ENCODE assay signal across 8 cellular contexts in genomic region chr3:42582474-42583070, GRCh38. TPM values are rescaled to one million over a fixed set of nuclear protein-coding genes. Genes with fewer than 3 reads are reported as not detected.
DNase-seq lines count a peak whose midpoint lies in the region; ATAC-seq, FAIRE-seq and TF ChIP-seq lines count a peak whose summit lies in the region.

No MANE protein-coding gene starts in this region.

- ATAC-seq in left cardiac atrium = no peak

- no peak for DNase-seq in left ventricle myocardium inferior
- no peak for DNase-seq in left cardiac atrium
- DNase-seq in mesenchymal stem cell = no peak
- no peak for DNase-seq in kidney glomerular epithelial cell (lab: John Stamatoyannopoulos, UW)
- no peak for DNase-seq in NCI-H446 treated with DMSO at 0.1 percent for 48 hours (lab: John Stamatoyannopoulos, UW)
- no peak for DNase-seq in GM10248 (ENCODE audit: extremely low spot score)
- DNase-seq in GM19239 (ENCODE audit: insufficient read length, low spot score) = no peak

- peaks cover 2% of the 10 kb centered on the region for H3K27me3 Mint-ChIP-seq in brain

- intact Hi-C loops in left ventricle myocardium inferior (cut with micrococcal nuclease) = loop anchor here (10.0 kb wide), 1 partner anchor 172 kb away; no protein-coding TSS in a partner anchor
- intact Hi-C loops in left cardiac atrium (cut with DNase I) = loop anchor here in 1 of 2 donors (10.0 kb wide), 1 partner anchor 172 kb away; no protein-coding TSS in a partner anchor

- no peak overlapping the region for H3K14ac ChIP-seq in mesenchymal stem cell (ENCODE audit: low read length in 2 of 2)

- H3K4me1 Mint-ChIP-seq in brain = peaks cover 48% of the 10 kb centered on the region

- H3K79me1 ChIP-seq in mesenchymal stem cell (replicated peaks; ENCODE audit: low read length, poor library complexity, severe bottlenecking) = peaks cover 8% of the 10 kb centered on the region

- no peak overlapping the region for H4K8ac ChIP-seq in mesenchymal stem cell (ENCODE audit: low read length)

- H3K4me1 ChIP-seq in left ventricle myocardium inferior (peaks cover 32% of the 10 kb centered on the region), mesenchymal stem cell (ENCODE audit: control insufficient read depth, insufficient read depth, low read depth, low read length) (peaks cover 2% of the 10 kb centered on the region)

- no peaks in the 10 kb centered on the region for H3K9me3 ChIP-seq in left ventricle myocardium inferior (replicated peaks)
- H3K9me3 ChIP-seq in mesenchymal stem cell (ENCODE audit: control insufficient read depth, low read length) = no peaks in the 10 kb centered on the region

- H3K9me3 Mint-ChIP-seq in brain = peaks cover 0 to 5% (median 3%) of the 10 kb centered on the region in 5 experiments

- H2BK15ac ChIP-seq in mesenchymal stem cell (ENCODE audit: low read depth, poor library complexity, severe bottlenecking) = no peak overlapping the region

- peak overlapping the region in 1 of 2 experiments; percentile 37 for H3K18ac ChIP-seq in mesenchymal stem cell (ENCODE audit: low read depth in 1 of 2, low read length in 2 of 2)

- WGBS in mesenchymal stem cell = no CpG with 5 or more reads among the region's 3 CpGs

- no peak overlapping the region for H2BK5ac ChIP-seq in mesenchymal stem cell (ENCODE audit: low read depth, low read length, poor library complexity, severe bottlenecking)

- no peak overlapping the region for H3K23ac ChIP-seq in mesenchymal stem cell (ENCODE audit: low read length in 2 of 2)

- H3K27ac Mint-ChIP-seq in brain = peak overlapping the region; percentile 88 to 97 (median 95)

- H4K91ac ChIP-seq in mesenchymal stem cell (ENCODE audit: low read length) = no peak overlapping the region

- TF ChIP-seq CTCF in left ventricle myocardium inferior (IDR thresholded peaks at IDR 0.05; ENCODE audit: borderline replicate concordance) (no peak), brain (conservative IDR thresholded peaks at IDR 0.05) (peak; percentile 1 to 29), GM10248 (IDR thresholded peaks at IDR 0.05; ENCODE audit: control extremely low read depth, extremely low read depth, low read depth, missing control alignments) (no peak)

- peak overlapping the region in 1 of 2 experiments; percentile 76 for H2BK12ac ChIP-seq in mesenchymal stem cell (ENCODE audit: low read length in 2 of 2)

- POLR2A ChIA-PET in GM10248 (lab: Yijun Ruan, JAX) = interaction anchor here (1.5 kb wide), 1 partner anchor 8 kb away, joined by 3 read pairs; the partner anchor contains the start of gene SS18L2

- peak overlapping the region; percentile 60 for H2AFZ ChIP-seq in mesenchymal stem cell (ENCODE audit: low read depth, low read length)

- H3K27ac ChIP-seq in left ventricle myocardium inferior (replicated peaks) (peak overlapping the region; percentile 91), mesenchymal stem cell (ENCODE audit: low read length, poor library complexity, severe bottlenecking) (no peak overlapping the region)

- H3K36me3 ChIP-seq in left ventricle myocardium inferior (no peaks in the 10 kb centered on the region), mesenchymal stem cell (ENCODE audit: control insufficient read depth in 1 of 2, insufficient read depth in 2 of 2, low read depth in 1 of 2, low read length in 2 of 2) (peaks cover 0 to 10% of the 10 kb centered on the region in 2 experiments)

- H3K9ac ChIP-seq in mesenchymal stem cell (ENCODE audit: low read length) = peak overlapping the region; percentile 95

- peak overlapping the region; percentile 89 for H3K4me3 ChIP-seq in left ventricle myocardium inferior
- peak overlapping the region; percentile 98 for H3K4me3 ChIP-seq in mesenchymal stem cell (ENCODE audit: insufficient read depth in 1 of 2, low read depth in 1 of 2, low read length in 2 of 2)

- no peak overlapping the region for H3K4ac ChIP-seq in mesenchymal stem cell (ENCODE audit: low read depth in 1 of 2, low read length in 2 of 2)

- peaks cover 27% of the 10 kb centered on the region for H3K36me3 Mint-ChIP-seq in brain

- H3K4me3 Mint-ChIP-seq in brain = peak overlapping the region; percentile 90 to 95 (median 94)

- H2BK120ac ChIP-seq in mesenchymal stem cell (ENCODE audit: low read depth, low read length) = no peak overlapping the region

- H3K27me3 ChIP-seq in left ventricle myocardium inferior (ENCODE audit: low read depth) (no peaks in the 10 kb centered on the region), mesenchymal stem cell (ENCODE audit: control insufficient read depth in 1 of 2, insufficient read depth in 1 of 2, low read length in 2 of 2) (no peaks in the 10 kb centered on the region)

- CTCF ChIA-PET in GM10248 (lab: Yijun Ruan, JAX) = interaction anchor here (0.7 to 3.9 kb wide), 11 partner anchors 9 to 296 kb away, joined by 3 to 15 read pairs (median 5); partner anchors contain the start of gene NKTR

- H2AK5ac ChIP-seq in mesenchymal stem cell (ENCODE audit: low read length, severe bottlenecking) = no peak overlapping the region

- no peak for FAIRE-seq in GM19239 (lab: Jason Lieb, UNC)

- peak overlapping the region; percentile 97 for H3K4me2 ChIP-seq in mesenchymal stem cell (ENCODE audit: low read length, poor library complexity, severe bottlenecking)

RNA-seq across cellular contexts. Expression of gene SEC22C, which starts 0.8 kb away (rescaled TPM):
- total RNA-seq in left ventricle myocardium inferior (23.0 TPM), left cardiac atrium (10 to 100 TPM; 24.4 to 29.8 TPM)
- 57.3 TPM for polyA plus RNA-seq in brain (ENCODE audit: insufficient read depth, low read depth, low replicate concordance)
- polyA plus RNA-seq in mesenchymal stem cell (2013, experiment 1 of 2) = 42.5 TPM
- 45.2 TPM for polyA plus RNA-seq in mesenchymal stem cell (2013, experiment 2 of 2)

RNA-seq across cellular contexts. Expression of gene SS18L2, which starts 8.1 kb away (rescaled TPM):
- total RNA-seq in left ventricle myocardium inferior (12.2 TPM), left cardiac atrium (10 to 100 TPM; 13.4 to 14.1 TPM)
- polyA plus RNA-seq in brain (ENCODE audit: insufficient read depth, low read depth, low replicate concordance) = 29.0 TPM
- polyA plus RNA-seq in mesenchymal stem cell (2013, experiment 1 of 2) = 39.2 TPM
- polyA plus RNA-seq in mesenchymal stem cell (2013, experiment 2 of 2) = 42.8 TPM

RNA-seq across cellular contexts. Expression of gene NKTR, which starts 17.9 kb away (rescaled TPM):
- total RNA-seq in left ventricle myocardium inferior (20.0 TPM), left cardiac atrium (10 to 100 TPM; 26.5 to 35.9 TPM)
- 4.6 TPM for polyA plus RNA-seq in brain (ENCODE audit: insufficient read depth, low read depth, low replicate concordance)
- polyA plus RNA-seq in mesenchymal stem cell (2013, experiment 1 of 2) = 26.4 TPM
- 22.4 TPM for polyA plus RNA-seq in mesenchymal stem cell (2013, experiment 2 of 2)

Comparison
In these comparisons a context has a peak if more than half of its experiments do, and no peak if none do; other contexts are left out.
1. CTCF ChIP-seq: peak in brain (2 of 2); none in left ventricle myocardium inferior (single experiment) and GM10248 (single experiment).